In genomic region chr6:87588756-87589407, GRCh38 we compare ENCODE assay signal across 8 cellular contexts. TPM values are rescaled to one million over a fixed set of nuclear protein-coding genes. Genes with fewer than 3 reads are reported as not detected.
DNase-seq lines count a peak whose midpoint lies in the region; ATAC-seq and TF ChIP-seq lines count a peak whose summit lies in the region.

No MANE protein-coding gene starts in this region.

- H3K9ac ChIP-seq in fibroblast of lung (ENCODE audit: insufficient read depth, low read length): peak overlapping the region; percentile 93

- H3K4me3 ChIP-seq in SJSA1: peak overlapping the region; percentile 66
- H3K4me3 ChIP-seq in fibroblast of lung (replicated peaks in 1 of 4; ENCODE audit: control extremely low read depth in 1 of 4, insufficient read depth in 1 of 4, low read depth in 3 of 4, low read length in 4 of 4): peak overlapping the region; percentile 80 to 100 (median 94)
- peak overlapping the region; percentile 94 for H3K4me3 ChIP-seq in psoas muscle

- ATAC-seq in psoas muscle: peak in 1 of 4 donors; percentile 9
- no peak for ATAC-seq in GM21529 (IDR thresholded peaks at IDR 0.05; ENCODE audit: unreplicated experiment)
- no peak for ATAC-seq in HG02981 (IDR thresholded peaks at IDR 0.05; ENCODE audit: unreplicated experiment)

- H3K4me1 ChIP-seq in SJSA1 (replicated peaks): peaks cover 17% of the 10 kb centered on the region
- H3K4me1 ChIP-seq in fibroblast of lung (ENCODE audit: control insufficient read depth, extremely low read depth, insufficient read depth, low read length): peaks cover 2% of the 10 kb centered on the region
- H3K4me1 ChIP-seq in psoas muscle: peaks cover 26% of the 10 kb centered on the region

- H3K36me3 ChIP-seq in SJSA1: peaks cover 23% of the 10 kb centered on the region
- no peaks in the 10 kb centered on the region for H3K36me3 ChIP-seq in fibroblast of lung (ENCODE audit: control insufficient read depth, insufficient read depth, low read length)
- peaks cover 2 to 14% of the 10 kb centered on the region in 2 donors for H3K36me3 ChIP-seq in psoas muscle (ENCODE audit: insufficient read depth in 1 of 2, low read depth in 1 of 2)

- peak; percentile 9 for DNase-seq in ELR (ENCODE audit: low read depth)
- DNase-seq in SJSA1 (ENCODE audit: low read depth in 1 of 2, low spot score in 2 of 2): peak in 1 of 2 experiments; percentile 18
- DNase-seq in fibroblast of lung (ENCODE audit: low read depth in 2 of 2): peak; percentile 5 to 52
- no peak for DNase-seq in psoas muscle
- DNase-seq in NCI-H226: no peak
- DNase-seq in hypothalamus (lab: John Stamatoyannopoulos, UW): no peak

- no peaks in the 10 kb centered on the region for H3K9me3 ChIP-seq in SJSA1 (replicated peaks)
- no peaks in the 10 kb centered on the region for H3K9me3 ChIP-seq in fibroblast of lung (ENCODE audit: control insufficient read depth, insufficient read depth, low read depth, low read length)
- no peaks in the 10 kb centered on the region for H3K9me3 ChIP-seq in psoas muscle

- H3K27ac ChIP-seq in SJSA1: peak overlapping the region; percentile 63
- peak overlapping the region; percentile 96 for H3K27ac ChIP-seq in fibroblast of lung (ENCODE audit: insufficient read depth, low read length)
- H3K27ac ChIP-seq in psoas muscle: peak overlapping the region; percentile 77

- H3K79me2 ChIP-seq in fibroblast of lung (ENCODE audit: control insufficient read depth, insufficient read depth, low read length): peaks cover 79% of the 10 kb centered on the region

- no peaks in the 10 kb centered on the region for H4K20me1 ChIP-seq in fibroblast of lung (ENCODE audit: control insufficient read depth, extremely low read depth, insufficient read depth, low read length)

- intact Hi-C loops in psoas muscle (cut with DNase I): no loop called here

- H3K4me2 ChIP-seq in fibroblast of lung (ENCODE audit: extremely low read depth, insufficient read depth, low read length): peak overlapping the region; percentile 99

- H2AFZ ChIP-seq in fibroblast of lung (ENCODE audit: low read length): no peak overlapping the region

- 33 to 36% (median 36%) methylated on average over 10 of the region's 10 CpGs for WGBS in psoas muscle, 3 donors

- H3K27me3 ChIP-seq in SJSA1 (replicated peaks): no peaks in the 10 kb centered on the region
- no peaks in the 10 kb centered on the region for H3K27me3 ChIP-seq in fibroblast of lung (ENCODE audit: control insufficient read depth, insufficient read depth, low read length)
- no peaks in the 10 kb centered on the region for H3K27me3 ChIP-seq in psoas muscle (ENCODE audit: insufficient read depth in 3 of 3, low read length in 2 of 3)

- TF ChIP-seq CTCF in fibroblast of lung (conservative IDR thresholded peaks at IDR 0.05 in 1 of 2, IDR thresholded peaks at IDR 0.05 in 1 of 2; ENCODE audit: low read depth in 1 of 2, low read length in 2 of 2): no peak
- no peak for TF ChIP-seq CTCF in psoas muscle (IDR thresholded peaks at IDR 0.05)

RNA-seq across cellular contexts. Expression of gene RARS2, which starts 0.9 kb away (rescaled TPM):
- 50.4 and 51.4 TPM in 2 replicates for total RNA-seq in SJSA1 (2014; rRNA removed; shearing (Covaris generic))
- total RNA-seq in fibroblast of lung (33.6 and 43.8 TPM in 2 replicates), psoas muscle (10 to 100 TPM; 11.6 to 20.7 (median 16.7) TPM)
- polyA plus RNA-seq in fibroblast of lung (22.8 and 33.9 TPM in 2 replicates), psoas muscle (10 to 100 TPM; 14.8 to 17.3 (median 17.1) TPM)
- 40.3 and 53.1 TPM in 2 replicates for polyA plus RNA-seq in fibroblast of lung (2012)
- polyA minus RNA-seq in fibroblast of lung (ENCODE audit: low replicate concordance): 1.2 and 6.6 TPM in 2 replicates

RNA-seq across cellular contexts. Expression of gene ORC3, which starts 1.1 kb away (rescaled TPM):
- total RNA-seq in SJSA1 (2014; rRNA removed; shearing (Covaris generic)): 35.3 and 60.4 TPM in 2 replicates
- total RNA-seq in fibroblast of lung (17.2 and 23.8 TPM in 2 replicates), psoas muscle (10 to 100 TPM; 18.9 to 26.8 (median 22.1) TPM)
- polyA plus RNA-seq in fibroblast of lung (37.9 and 40.4 TPM in 2 replicates), psoas muscle (10 to 100 TPM; 14.5 to 44.0 (median 17.3) TPM)
- polyA plus RNA-seq in fibroblast of lung (2012): 19.0 and 22.9 TPM in 2 replicates
- polyA minus RNA-seq in fibroblast of lung (ENCODE audit: low replicate concordance): 0.71 and 2.8 TPM in 2 replicates

Comparison
In these comparisons a context has a peak if more than half of its experiments do, and no peak if none do; other contexts are left out.
1. DNase-seq: peak in ELR (single experiment) and fibroblast of lung (2 of 2); none in psoas muscle (0 of 2), NCI-H226 (single experiment) and hypothalamus (0 of 51).
2. Peak in every context shown above with its lines, with median percentiles within 50 percentile points of each other: H3K27ac ChIP-seq and H3K4me3 ChIP-seq.